Comparison of ENCODE assay signal across 1 cellular context in genomic region chr14:97056086-97056485, GRCh38.
TF ChIP-seq lines count a peak whose summit lies in the region.

No MANE protein-coding gene starts in this region.

TF ChIP-seq in K562, 482 proteins besides CTCF, POLR2A, EP300 and RAD21 (continued from another document):
- TF ChIP-seq YY1 (IDR thresholded peaks at IDR 0.05; ENCODE audit: borderline replicate concordance in 1 of 3, control insufficient read depth in 1 of 3, extremely low read depth in 1 of 3, insufficient read depth in 3 of 3, insufficient read length in 1 of 3, insufficient replicate concordance in 2 of 3, low read depth in 1 of 3, low read length in 2 of 3): no peak
- no peak for TF ChIP-seq ZBTB26 (CRISPR knock-in tag; IDR thresholded peaks at IDR 0.05)
- TF ChIP-seq ZFP1 (CRISPR knock-in tag; IDR thresholded peaks at IDR 0.05): no peak
- TF ChIP-seq SMARCA5 (IDR thresholded peaks at IDR 0.05): no peak
